9 cellular contexts compared by ENCODE assay signal in genomic region chr14:68762944-68763831, GRCh38. TPM values are rescaled to one million over a fixed set of nuclear protein-coding genes. Genes with fewer than 3 reads are reported as not detected.
A peak's percentile ranks its signal among the peaks of the same experiment; 100 is the strongest.
DNase-seq lines count a peak whose midpoint lies in the region; ATAC-seq and TF ChIP-seq lines count a peak whose summit lies in the region.
"Had no signal": no experiment of that assay in that cellular context is flagged by ENCODE, and none has a peak within 500 bp of the region (broad histone marks: within the 10 kb centered on the region; RNA-seq: fewer than 3 reads in every experiment).

No MANE protein-coding gene starts in this region.

- H3K27ac ChIP-seq in heart left ventricle, result peak overlapping the region; percentile 22 to 91 (median 72)

- H3K4me3 ChIP-seq in heart left ventricle (no peak overlapping the region), lower leg skin (ENCODE audit: low read depth, poor library complexity, severe bottlenecking) (no peak overlapping the region)

- DNase-seq in Daoy (ENCODE audit: low read depth), result peak; percentile 77
- peak; percentile 95 for DNase-seq in SK-N-DZ (ENCODE audit: low spot score)
- DNase-seq in heart left ventricle, result peak; percentile 86 to 90 (median 87)
- DNase-seq in retina, result peak; percentile 78
- DNase-seq in lower leg skin (ENCODE audit: low spot score in 2 of 2), result no peak
- DNase-seq in GM13976 (ENCODE audit: low spot score), result no peak
- DNase-seq: NCI-H510A had no signal

- peaks cover 5 to 59% (median 32%) of the 10 kb centered on the region in 12 donors for H3K4me1 ChIP-seq in heart left ventricle

- in situ Hi-C loops in GM13976 (cut with MboI; ENCODE audit: low sequenced_read_pairs, unreplicated experiment), result no loop called here

- no peak for TF ChIP-seq POLR2A in heart left ventricle (IDR thresholded peaks at IDR 0.05)
- no peak for TF ChIP-seq POLR2A in lower leg skin (IDR thresholded peaks at IDR 0.05)

- H3K9me3 ChIP-seq in heart left ventricle, result no peaks in the 10 kb centered on the region

- no peaks in the 10 kb centered on the region for H3K36me3 ChIP-seq in heart left ventricle

- 20 to 25% (median 23%) methylated on average over 11 of the region's 11 CpGs for WGBS in heart left ventricle, 4 donors
- 28 to 36% methylated on average over 11 of the region's 11 CpGs for WGBS in lower leg skin, 2 donors

- intact Hi-C loops in heart left ventricle (cut with DNase I), result no loop called here
- intact Hi-C loops in lower leg skin (cut with DNase I; ENCODE audit: low total_unique reads), result no loop called here

- H3K27me3 ChIP-seq in heart left ventricle, result no peaks in the 10 kb centered on the region

- TF ChIP-seq CTCF in heart left ventricle (IDR thresholded peaks at IDR 0.05) (peak in 2 of 12 donors; percentile 5 to 17), lower leg skin (IDR thresholded peaks at IDR 0.05) (no peak), GM13976 (IDR thresholded peaks at IDR 0.05; ENCODE audit: borderline replicate concordance, control extremely low read depth, extremely low read depth, insufficient read depth, missing control alignments) (no peak)

- ATAC-seq in heart left ventricle (peak; percentile 77 to 92 (median 91)), GM18868 (IDR thresholded peaks at IDR 0.05; ENCODE audit: unreplicated experiment) (no peak), HG02870 (IDR thresholded peaks at IDR 0.05; ENCODE audit: unreplicated experiment) (no peak)

RNA-seq across cellular contexts. Expression of gene ZFP36L1, which starts 29.7 kb away (rescaled TPM):
- total RNA-seq in Daoy (2014; rRNA removed; shearing (Covaris generic)), result 34.7 and 50.9 TPM in 2 replicates
- 1.4 and 3.7 TPM in 2 replicates for polyA plus RNA-seq in SK-N-DZ (2014; cell fraction: cytosol; rRNA removed)
- polyA plus RNA-seq in SK-N-DZ (2014; cell fraction: nucleus; rRNA removed), result 0.45 and 0.78 TPM in 2 replicates
- total RNA-seq in heart left ventricle, result 100 to 1,000 TPM in 3 of 9 donors, 10 to 100 TPM in 6; 47.8 to 183 (median 68.9) TPM
- polyA plus RNA-seq in heart left ventricle, result 10 to 100 TPM; 21.2 to 84.5 TPM
- total RNA-seq in lower leg skin, result 1,000 to 10,000 TPM in 1 of 4 donors, 100 to 1,000 TPM in 3; 466 to 2,618 (median 922) TPM

Comparison
In these comparisons a context has a peak if more than half of its experiments do, and no peak if none do; other contexts are left out.
1. DNase-seq: peak in Daoy (single experiment), SK-N-DZ (single experiment), heart left ventricle (5 of 5) and retina (single experiment); none in lower leg skin (0 of 2) and GM13976 (single experiment).
2. ATAC-seq: peak in heart left ventricle (4 of 4); none in GM18868 (single experiment) and HG02870 (single experiment).